Comparison of ENCODE assay signal across 10 cellular contexts in the genomic region with DNA sequence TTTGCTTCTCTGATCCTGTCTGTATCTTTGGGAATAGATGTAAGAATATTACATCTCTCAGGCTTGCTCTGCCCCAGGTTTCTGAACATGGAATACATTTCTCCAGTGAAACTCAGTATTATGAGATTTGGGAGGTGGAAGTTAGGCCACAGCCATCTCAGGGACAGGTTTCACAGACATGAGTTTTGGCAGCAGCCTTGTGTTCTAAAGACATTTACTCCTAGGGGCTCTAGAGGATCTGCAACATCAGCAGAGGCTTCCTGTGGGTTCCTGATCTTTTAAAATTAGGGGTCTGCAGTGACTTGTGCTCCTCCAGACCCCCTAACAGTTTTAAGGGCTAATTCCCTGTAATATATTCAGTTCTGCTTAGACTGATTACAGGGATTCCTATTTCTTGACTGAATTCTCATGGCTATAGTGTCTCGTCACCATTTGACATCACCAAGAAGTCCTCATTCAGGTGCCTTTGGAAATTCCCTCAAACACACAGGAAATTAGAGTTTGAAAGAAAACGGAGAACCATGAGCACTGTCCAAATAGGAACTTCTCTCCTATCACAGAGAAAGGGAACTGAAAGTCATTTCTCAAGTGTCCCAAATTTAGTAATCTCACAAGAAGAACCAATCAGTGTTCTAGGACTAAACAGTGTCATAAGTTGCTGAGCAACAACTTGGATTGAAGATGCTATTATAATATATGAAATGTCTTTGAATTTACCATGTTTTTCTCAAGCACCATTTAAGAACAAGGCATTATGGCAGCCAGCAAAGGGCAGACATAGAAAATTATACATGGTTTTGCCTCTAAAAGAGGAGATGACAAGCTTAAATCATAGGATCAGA. TPM values are rescaled to one million over a fixed set of nuclear protein-coding genes. Genes with fewer than 3 reads are reported as not detected.
DNase-seq lines count a peak whose midpoint lies in the region; ATAC-seq and TF ChIP-seq lines count a peak whose summit lies in the region.
"Had no signal": no experiment of that assay in that cellular context is flagged by ENCODE, and none has a peak within 500 bp of the region (broad histone marks: within the 10 kb centered on the region; RNA-seq: fewer than 3 reads in every experiment).

No MANE protein-coding gene starts in this region.

- H3K9me3 Mint-ChIP-seq in stimulated activated naive CD8-positive, alpha-beta T cell treated with anti-CD3 and anti-CD28 coated beads, Interleukin-15, Interleukin-2, amounts not matched to agents 100 ng/mL and 50 ng/mL, for 24 hours, result no peaks in the 10 kb centered on the region
- H3K9me3 Mint-ChIP-seq: activated T-cell treated with anti-CD3 and anti-CD28 coated beads, Interleukin-2, amount 50 U/mL, for 4 hours had no signal

- ATAC-seq in GM21381 (IDR thresholded peaks at IDR 0.05; ENCODE audit: unreplicated experiment) (peak; percentile 66), esophagus mucosa (peak; percentile 52)

- H3K4me1 Mint-ChIP-seq in stimulated activated naive CD8-positive, alpha-beta T cell treated with anti-CD3 and anti-CD28 coated beads, Interleukin-15, Interleukin-2, amounts not matched to agents 100 ng/mL and 50 ng/mL, for 24 hours (ENCODE audit: low read depth), result peaks cover 23% of the 10 kb centered on the region

- DNase-seq in CD1c-positive myeloid dendritic cell (ENCODE audit: extremely low spot score) (peak; percentile 97), HL-60 (ENCODE audit: low read depth in 1 of 2, low spot score in 1 of 2) (peak; percentile 15 to 51), NCI-H345 treated with DMSO at 0.1 percent for 48 hours (lab: John Stamatoyannopoulos, UW; ENCODE audit: unreplicated experiment) (no peak)
- no peak for DNase-seq in activated naive CD4-positive, alpha-beta T cell treated with anti-CD3 and anti-CD28 coated beads, Interleukin-2, amount 50 U/mL, for 16 hours
- no peak for DNase-seq in stimulated activated CD4-positive, alpha-beta T cell treated with anti-CD3 and anti-CD28 coated beads, Interleukin-15, amount 100 ng/mL, for 24 hours
- DNase-seq: activated T-cell treated with anti-CD3 and anti-CD28 coated beads, Interleukin-2, amount 50 U/mL, for 4 hours had no signal

- H3K4me3 ChIP-seq in HL-60 (replicated peaks; ENCODE audit: insufficient read depth, low read length), result no peak overlapping the region

- peaks cover 2% of the 10 kb centered on the region for H3K27me3 ChIP-seq in HL-60 (ENCODE audit: insufficient read depth, poor library complexity, severe bottlenecking)

- H3K27me3 Mint-ChIP-seq in stimulated activated naive CD8-positive, alpha-beta T cell treated with anti-CD3 and anti-CD28 coated beads, Interleukin-15, Interleukin-2, amounts not matched to agents 100 ng/mL and 50 ng/mL, for 24 hours, result peaks cover 26% of the 10 kb centered on the region

- peak overlapping the region; percentile 62 for H3K27ac Mint-ChIP-seq in stimulated activated naive CD8-positive, alpha-beta T cell treated with anti-CD3 and anti-CD28 coated beads, Interleukin-15, Interleukin-2, amounts not matched to agents 100 ng/mL and 50 ng/mL, for 24 hours

- H3K27ac ChIP-seq in HL-60 (replicated peaks), result no peak overlapping the region

- H3K36me3 Mint-ChIP-seq in stimulated activated naive CD8-positive, alpha-beta T cell treated with anti-CD3 and anti-CD28 coated beads, Interleukin-15, Interleukin-2, amounts not matched to agents 100 ng/mL and 50 ng/mL, for 24 hours (ENCODE audit: low read depth), result peaks cover 6% of the 10 kb centered on the region

- no peak overlapping the region for H3K4me3 Mint-ChIP-seq in stimulated activated naive CD8-positive, alpha-beta T cell treated with anti-CD3 and anti-CD28 coated beads, Interleukin-15, Interleukin-2, amounts not matched to agents 100 ng/mL and 50 ng/mL, for 24 hours
- H3K4me3 Mint-ChIP-seq: activated T-cell treated with anti-CD3 and anti-CD28 coated beads, Interleukin-2, amount 50 U/mL, for 4 hours had no signal

- no peak for TF ChIP-seq CTCF in HL-60 (IDR thresholded peaks at IDR 0.05; ENCODE audit: insufficient read depth, low read length)

RNA-seq across cellular contexts. Expression of a gene that starts 2.5 kb away (rescaled TPM):
- 38.7 TPM for total RNA-seq in esophagus mucosa
- total RNA-seq: pulmonary artery endothelial cell had no signal

RNA-seq across cellular contexts. Expression of a gene that starts 30.2 kb away (rescaled TPM):
- total RNA-seq in esophagus mucosa, result not detected
- total RNA-seq: activated T-cell treated with anti-CD3 and anti-CD28 coated beads, Interleukin-2, amount 50 U/mL, for 4 hours; pulmonary artery endothelial cell had no signal

Comparison
In these comparisons a context has a peak if more than half of its experiments do, and no peak if none do; other contexts are left out.
1. DNase-seq: peak in CD1c-positive myeloid dendritic cell (single experiment) and HL-60 (2 of 2); none in NCI-H345 treated with DMSO at 0.1 percent for 48 hours (single experiment), activated naive CD4-positive, alpha-beta T cell treated with anti-CD3 and anti-CD28 coated beads, Interleukin-2, amount 50 U/mL, for 16 hours (single experiment) and stimulated activated CD4-positive, alpha-beta T cell treated with anti-CD3 and anti-CD28 coated beads, Interleukin-15, amount 100 ng/mL, for 24 hours (single experiment).